1 cellular context compared by ENCODE assay signal in the genomic region with DNA sequence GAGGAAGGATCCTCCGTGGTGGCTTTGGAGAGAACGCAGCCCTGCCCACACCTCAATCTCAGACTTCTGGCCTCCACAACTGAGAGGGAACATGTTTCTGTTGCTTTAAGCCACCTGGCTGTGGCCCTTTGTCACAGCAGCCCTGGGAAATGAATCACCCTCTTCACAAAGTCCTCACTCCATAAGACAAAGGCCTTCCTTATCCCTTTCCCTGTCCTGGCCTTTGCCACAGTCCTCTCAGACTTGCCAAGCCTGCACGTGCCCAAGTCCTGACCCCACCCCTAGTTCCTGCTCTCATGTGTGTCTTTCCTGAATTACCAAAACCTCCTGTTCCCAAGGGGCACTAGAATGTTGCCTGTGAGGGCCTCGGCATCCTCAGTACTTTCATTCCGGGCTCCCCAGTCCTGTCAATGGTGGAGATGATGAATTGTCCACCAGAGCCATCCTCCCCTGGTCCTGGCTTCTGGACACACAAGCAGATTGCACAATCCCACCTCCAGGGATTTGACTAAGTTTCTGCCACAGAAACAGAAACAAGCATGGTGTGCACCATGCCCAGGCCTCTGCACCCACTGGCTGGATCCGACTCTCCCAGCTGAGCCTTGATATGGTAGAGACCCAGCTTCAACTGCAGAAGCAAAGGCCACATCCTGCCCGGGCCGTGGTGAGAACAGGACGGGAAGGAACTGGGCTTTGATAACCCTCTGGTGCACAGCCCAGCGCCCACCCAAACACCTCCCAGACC.
TF ChIP-seq lines count a peak whose summit lies in the region.

No MANE protein-coding gene starts in this region.

TF ChIP-seq in HEK293, 187 proteins besides CTCF, POLR2A, EP300 and RAD21 (continued from another document):
- TF ChIP-seq, protein P1, sequence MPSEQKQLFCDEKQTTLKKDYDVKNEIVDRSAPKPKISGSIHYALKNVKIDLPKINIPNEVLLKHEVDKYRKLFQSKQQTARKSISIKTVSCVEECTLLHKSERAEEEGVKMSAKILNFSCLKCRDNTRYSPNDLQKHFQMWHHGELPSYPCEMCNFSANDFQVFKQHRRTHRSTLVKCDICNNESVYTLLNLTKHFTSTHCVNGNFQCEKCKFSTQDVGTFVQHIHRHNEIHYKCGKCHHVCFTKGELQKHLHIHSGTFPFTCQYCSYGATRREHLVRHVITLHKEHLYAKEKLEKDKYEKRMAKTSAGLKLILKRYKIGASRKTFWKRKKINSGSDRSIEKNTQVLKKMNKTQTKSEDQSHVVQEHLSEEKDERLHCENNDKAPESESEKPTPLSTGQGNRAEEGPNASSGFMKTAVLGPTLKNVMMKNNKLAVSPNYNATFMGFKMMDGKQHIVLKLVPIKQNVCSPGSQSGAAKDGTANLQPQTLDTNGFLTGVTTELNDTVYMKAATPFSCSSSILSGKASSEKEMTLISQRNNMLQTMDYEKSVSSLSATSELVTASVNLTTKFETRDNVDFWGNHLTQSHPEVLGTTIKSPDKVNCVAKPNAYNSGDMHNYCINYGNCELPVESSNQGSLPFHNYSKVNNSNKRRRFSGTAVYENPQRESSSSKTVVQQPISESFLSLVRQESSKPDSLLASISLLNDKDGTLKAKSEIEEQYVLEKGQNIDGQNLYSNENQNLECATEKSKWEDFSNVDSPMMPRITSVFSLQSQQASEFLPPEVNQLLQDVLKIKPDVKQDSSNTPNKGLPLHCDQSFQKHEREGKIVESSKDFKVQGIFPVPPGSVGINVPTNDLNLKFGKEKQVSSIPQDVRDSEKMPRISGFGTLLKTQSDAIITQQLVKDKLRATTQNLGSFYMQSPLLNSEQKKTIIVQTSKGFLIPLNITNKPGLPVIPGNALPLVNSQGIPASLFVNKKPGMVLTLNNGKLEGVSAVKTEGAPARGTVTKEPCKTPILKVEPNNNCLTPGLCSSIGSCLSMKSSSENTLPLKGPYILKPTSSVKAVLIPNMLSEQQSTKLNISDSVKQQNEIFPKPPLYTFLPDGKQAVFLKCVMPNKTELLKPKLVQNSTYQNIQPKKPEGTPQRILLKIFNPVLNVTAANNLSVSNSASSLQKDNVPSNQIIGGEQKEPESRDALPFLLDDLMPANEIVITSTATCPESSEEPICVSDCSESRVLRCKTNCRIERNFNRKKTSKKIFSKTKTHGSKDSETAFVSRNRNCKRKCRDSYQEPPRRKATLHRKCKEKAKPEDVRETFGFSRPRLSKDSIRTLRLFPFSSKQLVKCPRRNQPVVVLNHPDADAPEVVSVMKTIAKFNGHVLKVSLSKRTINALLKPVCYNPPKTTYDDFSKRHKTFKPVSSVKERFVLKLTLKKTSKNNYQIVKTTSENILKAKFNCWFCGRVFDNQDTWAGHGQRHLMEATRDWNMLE (tag by site-specific recombination; conservative IDR thresholded peaks at IDR 0.05; ENCODE audit: low read depth) = no peak
- no peak for TF ChIP-seq ZFP69B (tag by site-specific recombination; IDR thresholded peaks at IDR 0.05)
- no peak for TF ChIP-seq SP3 (tag by site-specific recombination; IDR thresholded peaks at IDR 0.05)
- TF ChIP-seq ZNF791 (tag by site-specific recombination; IDR thresholded peaks at IDR 0.05) = no peak
- no peak for TF ChIP-seq ELK4 (IDR thresholded peaks at IDR 0.05; ENCODE audit: borderline replicate concordance, low read depth, low read length)
- peak; percentile 8; the same call in 1 of the 2 replicates for TF ChIP-seq SCRT2 (tag by site-specific recombination; IDR thresholded peaks at IDR 0.05)
- no peak for TF ChIP-seq PATZ1 (tag by site-specific recombination; IDR thresholded peaks at IDR 0.05)
